Comparison of ENCODE assay signal across 8 cellular contexts in genomic region chr16:89289428-89290395, GRCh38.
DNase-seq lines count a peak whose midpoint lies in the region; ATAC-seq and TF ChIP-seq lines count a peak whose summit lies in the region.

No MANE protein-coding gene starts in this region.

- TF ChIP-seq CTCF in CD8-positive, alpha-beta T cell (IDR thresholded peaks at IDR 0.05), result peak; percentile 75
- TF ChIP-seq CTCF in HFF-Myc (IDR thresholded peaks at IDR 0.05; ENCODE audit: low read depth, low read length, missing control alignments) (peak; percentile 94), foreskin keratinocyte (conservative IDR thresholded peaks at IDR 0.05) (peak; percentile 84), osteocyte (IDR thresholded peaks at IDR 0.05) (peak; percentile 87), tibial nerve (IDR thresholded peaks at IDR 0.05) (peak; percentile 73 to 81 (median 76))

- no peaks in the 10 kb centered on the region for H3K9me3 Mint-ChIP-seq in CD8-positive, alpha-beta T cell
- no peaks in the 10 kb centered on the region for H3K9me3 Mint-ChIP-seq in activated T-helper 2 cell treated with anti-CD3 and anti-CD28 coated beads, Interferon-gamma antibody, Interleukin-2, Interleukin-4, amounts not matched to agents 10 μg/mL and 5 μg/mL and 100 μg/mL, durations not matched to agents 14 hours and 24 hours and 36 hours
- H3K9me3 Mint-ChIP-seq in osteocyte (ENCODE audit: unreplicated experiment), result no peaks in the 10 kb centered on the region

- WGBS in tibial nerve, 2 donors, result 70 to 74% methylated on average over 21 to 22 of the region's 25 CpGs

- peaks cover 3% of the 10 kb centered on the region for H3K4me1 ChIP-seq in CD8-positive, alpha-beta T cell (ENCODE audit: insufficient read depth, low read length)
- H3K4me1 ChIP-seq in foreskin keratinocyte (no peaks in the 10 kb centered on the region), tibial nerve (peaks cover 0 to 28% (median 8%) of the 10 kb centered on the region in 4 donors)

- H3K27ac Mint-ChIP-seq in CD8-positive, alpha-beta T cell, result no peak overlapping the region
- peak overlapping the region; percentile 46 for H3K27ac Mint-ChIP-seq in activated T-helper 2 cell treated with anti-CD3 and anti-CD28 coated beads, Interferon-gamma antibody, Interleukin-2, Interleukin-4, amounts not matched to agents 10 μg/mL and 5 μg/mL and 100 μg/mL, durations not matched to agents 14 hours and 24 hours and 36 hours
- peak overlapping the region; percentile 62 for H3K27ac Mint-ChIP-seq in osteocyte (ENCODE audit: unreplicated experiment)

- CTCF ChIA-PET in CD8-positive, alpha-beta T cell (lab: Charles Lee), result interaction anchor here (0.8 to 3.0 kb wide), 20 partner anchors 7 to 368 kb away, joined by 3 to 16 read pairs (median 4); partner anchors contain the start of genes CHMP1A and SPATA33

- TF ChIP-seq EP300 in tibial nerve (IDR thresholded peaks at IDR 0.05), result no peak

- DNase-seq in CD8-positive, alpha-beta T cell, result peak; percentile 49 to 80 (median 68)
- peak; percentile 27 for DNase-seq in HFF-Myc (ENCODE audit: extremely low read depth, low read depth)
- peak; percentile 61 for DNase-seq in RKO (ENCODE audit: low spot score)
- peak; percentile 55 for DNase-seq in activated T-helper 2 cell treated with anti-CD3 and anti-CD28 coated beads, Interferon-gamma antibody, Interleukin-2, Interleukin-4, amounts not matched to agents 10 μg/mL and 5 μg/mL and 100 μg/mL, durations not matched to agents 14 hours and 24 hours and 36 hours (ENCODE audit: low spot score)
- peak in 1 of 2 donors; percentile 20 for DNase-seq in foreskin keratinocyte
- DNase-seq in osteocyte (ENCODE audit: extremely low spot score, unreplicated experiment), result peak; percentile 92
- peak; percentile 39 to 71 for DNase-seq in tibial nerve (ENCODE audit: low spot score in 2 of 2)

- ATAC-seq in CD8-positive, alpha-beta T cell, result peak; percentile 79
- ATAC-seq in foreskin keratinocyte (peak; percentile 83), HG02970 (IDR thresholded peaks at IDR 0.05; ENCODE audit: low FRiP score, unreplicated experiment) (no peak)

- peaks cover 20% of the 10 kb centered on the region for H3K4me1 Mint-ChIP-seq in CD8-positive, alpha-beta T cell (ENCODE audit: low read depth)
- no peaks in the 10 kb centered on the region for H3K4me1 Mint-ChIP-seq in activated T-helper 2 cell treated with anti-CD3 and anti-CD28 coated beads, Interferon-gamma antibody, Interleukin-2, Interleukin-4, amounts not matched to agents 10 μg/mL and 5 μg/mL and 100 μg/mL, durations not matched to agents 14 hours and 24 hours and 36 hours (ENCODE audit: low read depth)
- H3K4me1 Mint-ChIP-seq in osteocyte (ENCODE audit: unreplicated experiment), result peaks cover 7% of the 10 kb centered on the region

- H3K9me3 ChIP-seq in CD8-positive, alpha-beta T cell (ENCODE audit: low read length), result no peaks in the 10 kb centered on the region
- H3K9me3 ChIP-seq in tibial nerve, result no peaks in the 10 kb centered on the region

- no peak overlapping the region for H3K4me3 Mint-ChIP-seq in CD8-positive, alpha-beta T cell
- no peak overlapping the region for H3K4me3 Mint-ChIP-seq in activated T-helper 2 cell treated with anti-CD3 and anti-CD28 coated beads, Interferon-gamma antibody, Interleukin-2, Interleukin-4, amounts not matched to agents 10 μg/mL and 5 μg/mL and 100 μg/mL, durations not matched to agents 14 hours and 24 hours and 36 hours (ENCODE audit: low read depth)
- H3K4me3 Mint-ChIP-seq in osteocyte (ENCODE audit: unreplicated experiment), result no peak overlapping the region

- POLR2A ChIA-PET in CD8-positive, alpha-beta T cell (lab: Charles Lee), result interaction anchor here (0.8 to 1.1 kb wide), 2 partner anchors 18 to 26 kb away, joined by 3 read pairs; no protein-coding TSS in a partner anchor

- H3K27ac ChIP-seq in CD8-positive, alpha-beta T cell (ENCODE audit: low read depth, low read length), result no peak overlapping the region
- H3K27ac ChIP-seq in foreskin keratinocyte (no peak overlapping the region), tibial nerve (no peak overlapping the region)

- H3K36me3 ChIP-seq in CD8-positive, alpha-beta T cell (ENCODE audit: insufficient read depth, low read length), result peaks cover 45% of the 10 kb centered on the region
- H3K36me3 ChIP-seq in tibial nerve, result peaks cover under 1 to 53% (median 21%) of the 10 kb centered on the region in 3 donors

- H3K27me3 ChIP-seq in CD8-positive, alpha-beta T cell (ENCODE audit: insufficient read depth, low read length), result no peaks in the 10 kb centered on the region
- H3K27me3 ChIP-seq in foreskin keratinocyte, result no peaks in the 10 kb centered on the region
- H3K27me3 ChIP-seq in tibial nerve, result no peaks in the 10 kb centered on the region

- intact Hi-C loops in CD8-positive, alpha-beta T cell (cut with DNase I, micrococcal nuclease), result loop anchor here (1.0 to 5.0 kb wide), 3 partner anchors 48 to 347 kb away; no protein-coding TSS in a partner anchor
- intact Hi-C loops in activated T-helper 2 cell treated with anti-CD3 and anti-CD28 coated beads, Interferon-gamma antibody, Interleukin-2, Interleukin-4, amounts not matched to agents 10 μg/mL and 5 μg/mL and 100 μg/mL, durations not matched to agents 14 hours and 24 hours and 36 hours (cut with micrococcal nuclease), result no loop called here

- peaks cover 53% of the 10 kb centered on the region for H3K36me3 Mint-ChIP-seq in CD8-positive, alpha-beta T cell
- H3K36me3 Mint-ChIP-seq in activated T-helper 2 cell treated with anti-CD3 and anti-CD28 coated beads, Interferon-gamma antibody, Interleukin-2, Interleukin-4, amounts not matched to agents 10 μg/mL and 5 μg/mL and 100 μg/mL, durations not matched to agents 14 hours and 24 hours and 36 hours (ENCODE audit: low read depth), result peaks cover 31% of the 10 kb centered on the region
- H3K36me3 Mint-ChIP-seq in osteocyte (ENCODE audit: unreplicated experiment), result peaks cover 15% of the 10 kb centered on the region

- H3K4me3 ChIP-seq in CD8-positive, alpha-beta T cell (ENCODE audit: low read depth, low read length), result no peak overlapping the region
- H3K4me3 ChIP-seq in HFF-Myc (replicated peaks; ENCODE audit: low read depth, low read length) (no peak overlapping the region), tibial nerve (no peak overlapping the region)

- no peaks in the 10 kb centered on the region for H3K27me3 Mint-ChIP-seq in CD8-positive, alpha-beta T cell (ENCODE audit: low read depth)
- H3K27me3 Mint-ChIP-seq in activated T-helper 2 cell treated with anti-CD3 and anti-CD28 coated beads, Interferon-gamma antibody, Interleukin-2, Interleukin-4, amounts not matched to agents 10 μg/mL and 5 μg/mL and 100 μg/mL, durations not matched to agents 14 hours and 24 hours and 36 hours (ENCODE audit: low read depth), result no peaks in the 10 kb centered on the region
- no peaks in the 10 kb centered on the region for H3K27me3 Mint-ChIP-seq in osteocyte (ENCODE audit: unreplicated experiment)

- no peak for TF ChIP-seq POLR2A in tibial nerve (IDR thresholded peaks at IDR 0.05)
